8 cellular contexts compared by ENCODE assay signal in the genomic region with DNA sequence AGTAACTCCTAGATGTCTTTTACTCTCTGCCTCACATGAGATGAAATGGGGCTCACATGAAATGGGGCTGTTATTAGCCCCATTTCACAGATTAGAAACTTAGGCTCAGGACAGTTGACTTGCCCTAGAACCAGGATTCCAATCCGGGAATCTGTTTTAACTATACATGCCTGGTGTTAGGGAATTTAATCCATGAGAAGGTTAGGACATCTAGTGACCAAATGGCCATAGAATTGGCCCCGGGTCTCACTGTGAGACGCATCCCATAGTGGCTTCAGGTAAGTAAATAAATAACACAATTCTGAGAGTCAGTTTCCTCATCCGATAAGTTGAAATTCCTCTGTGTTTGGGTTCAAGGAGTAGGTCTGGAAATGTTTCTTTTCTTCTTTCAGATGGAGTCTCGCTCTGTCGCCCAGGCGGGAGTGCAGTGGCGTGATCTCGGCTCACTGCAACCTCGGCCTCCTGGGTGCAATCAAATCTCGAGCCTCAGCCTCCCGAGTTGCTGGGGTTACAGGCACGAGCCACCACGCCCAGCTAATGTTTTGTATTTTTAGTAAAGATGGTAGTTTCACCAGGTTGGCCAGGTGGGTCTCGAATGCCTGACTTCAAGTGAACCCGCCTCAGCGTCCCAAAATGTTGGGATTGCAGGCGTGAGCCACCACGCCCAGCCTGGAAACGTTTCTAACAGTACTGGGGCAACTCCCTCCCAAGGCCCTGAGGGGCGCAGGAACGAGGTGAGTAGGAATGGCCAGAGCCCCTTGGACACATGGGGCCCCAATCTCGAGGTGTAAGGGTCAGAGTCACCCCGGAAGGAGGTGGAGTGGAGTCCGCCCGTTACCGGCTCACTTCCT. TPM values are rescaled to one million over a fixed set of nuclear protein-coding genes. Genes with fewer than 3 reads are reported as not detected.
DNase-seq lines count a peak whose midpoint lies in the region; ATAC-seq and TF ChIP-seq lines count a peak whose summit lies in the region.

No MANE protein-coding gene starts in this region.

- DNase-seq in GM12864 (ENCODE audit: low read depth) (no peak), chondrocyte (ENCODE audit: low spot score) (no peak), mucosa of descending colon (peak in 2 of 3 donors; percentile 55 to 66), NCI-H510A (lab: John Stamatoyannopoulos, UW) (no peak), dedifferentiated amniotic fluid mesenchymal stem cell (ENCODE audit: extremely low spot score) (no peak)

- peaks cover 45% of the 10 kb centered on the region for H3K4me1 Mint-ChIP-seq in chondrocyte (ENCODE audit: low read depth)

- H3K27ac Mint-ChIP-seq in chondrocyte (ENCODE audit: unreplicated experiment), result peak overlapping the region; percentile 100

- H3K4me1 ChIP-seq in mucosa of descending colon (ENCODE audit: low read depth), result peaks cover 23% of the 10 kb centered on the region

- no peaks in the 10 kb centered on the region for H3K9me3 ChIP-seq in mucosa of descending colon

- peaks cover 10% of the 10 kb centered on the region for H3K36me3 Mint-ChIP-seq in chondrocyte (ENCODE audit: low read depth)

- ATAC-seq in mucosa of descending colon (no peak), HG02852 (IDR thresholded peaks at IDR 0.05; ENCODE audit: unreplicated experiment) (no peak), HG03039 (IDR thresholded peaks at IDR 0.05; ENCODE audit: unreplicated experiment) (no peak)

- peak overlapping the region; percentile 96 for H3K4me3 Mint-ChIP-seq in chondrocyte (ENCODE audit: unreplicated experiment)

- TF ChIP-seq CTCF in GM12864 (IDR thresholded peaks at IDR 0.05; ENCODE audit: low read depth, low read length, missing control alignments) (no peak), chondrocyte (IDR thresholded peaks at IDR 0.05) (no peak), mucosa of descending colon (IDR thresholded peaks at IDR 0.05) (no peak)

- no peaks in the 10 kb centered on the region for H3K9me3 Mint-ChIP-seq in chondrocyte (ENCODE audit: low read depth)

- intact Hi-C loops in mucosa of descending colon (cut with DNase I, micrococcal nuclease), result no loop called here

- peaks cover 4% of the 10 kb centered on the region for H3K27me3 Mint-ChIP-seq in chondrocyte (ENCODE audit: low read depth)

- peaks cover 3% of the 10 kb centered on the region for H3K36me3 ChIP-seq in mucosa of descending colon (ENCODE audit: low read depth)

- H3K4me3 ChIP-seq in GM12864 (ENCODE audit: low read depth, low read length), result peak overlapping the region; percentile 63
- peak overlapping the region; percentile 85 for H3K4me3 ChIP-seq in mucosa of descending colon

TF ChIP-seq in PFSK-1, 5 proteins besides CTCF, POLR2A, EP300 and RAD21:
- peak; percentile 18; the same call in 1 of the 2 replicates for TF ChIP-seq POLR2AphosphoS5 (IDR thresholded peaks at IDR 0.05; ENCODE audit: low read depth, low read length)
- TF ChIP-seq SIN3A (IDR thresholded peaks at IDR 0.05; ENCODE audit: borderline replicate concordance, insufficient read depth, low read length), result no peak

RNA-seq across cellular contexts. Expression of a gene that starts 1.2 kb away (rescaled TPM):
- 24.3 TPM for polyA plus RNA-seq in PFSK-1 (2012; ENCODE audit: insufficient read length, low read depth)
- total RNA-seq in chondrocyte, result 11.2 to 13.0 TPM (median 12.4 TPM) in 3 replicates
- total RNA-seq in mucosa of descending colon, result 10 to 100 TPM; 11.2 to 17.5 (median 17.0) TPM

RNA-seq across cellular contexts. Expression of a gene that starts 4.7 kb away (rescaled TPM):
- polyA plus RNA-seq in PFSK-1 (2012; ENCODE audit: insufficient read length, low read depth), result 1.5 TPM
- 0.36 to 0.59 TPM (median 0.37 TPM) in 3 replicates for total RNA-seq in chondrocyte
- total RNA-seq in mucosa of descending colon, result 10 to 100 TPM in 1 of 3 donors, 1 to 10 TPM in 1, under 1 TPM in 1; 0.67 to 25.8 (median 2.0) TPM

RNA-seq across cellular contexts. Expression of a gene that starts 57.5 kb away (rescaled TPM):
- 1.0 TPM for polyA plus RNA-seq in PFSK-1 (2012; ENCODE audit: insufficient read length, low read depth)
- total RNA-seq in chondrocyte, result 0.58 to 1.5 TPM (median 0.62 TPM) in 3 replicates
- total RNA-seq in mucosa of descending colon, result 1 to 10 TPM; 3.9 to 6.8 (median 6.1) TPM

Comparison
In these comparisons a context has a peak if more than half of its experiments do, and no peak if none do; other contexts are left out.
1. DNase-seq: peak in mucosa of descending colon (2 of 3); none in GM12864 (single experiment), chondrocyte (single experiment), NCI-H510A (single experiment) and dedifferentiated amniotic fluid mesenchymal stem cell (single experiment).